16 cellular contexts compared by ENCODE assay signal in the genomic region with DNA sequence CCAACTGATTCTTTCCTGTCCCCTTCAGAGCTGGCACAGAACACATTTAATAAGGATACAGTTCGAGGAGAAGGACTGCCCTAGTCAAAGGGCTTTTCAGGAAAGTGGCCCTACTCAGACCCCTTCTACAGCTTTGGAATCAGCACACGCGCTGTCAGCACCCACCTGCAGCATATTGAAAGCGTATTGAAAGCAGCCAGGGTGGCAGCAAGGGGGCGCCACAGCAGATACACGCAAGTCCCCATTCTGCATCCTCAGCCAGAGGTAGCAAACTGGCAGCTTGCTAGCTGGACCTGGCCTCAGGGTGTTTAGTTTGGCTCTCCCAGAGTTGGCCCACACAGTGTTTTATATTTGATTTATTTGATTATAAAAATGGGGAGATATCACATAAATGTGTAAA.
DNase-seq lines count a peak whose midpoint lies in the region; ATAC-seq, FAIRE-seq and TF ChIP-seq lines count a peak whose summit lies in the region.
"Had no signal": no experiment of that assay in that cellular context is flagged by ENCODE, and none has a peak within 500 bp of the region (broad histone marks: within the 10 kb centered on the region; RNA-seq: fewer than 3 reads in every experiment).

No MANE protein-coding gene starts in this region.

- H3K27me3 Mint-ChIP-seq in CD8-positive, alpha-beta T cell (ENCODE audit: low read depth) = no peaks in the 10 kb centered on the region
- H3K27me3 Mint-ChIP-seq: activated CD4-positive, alpha-beta T cell treated with anti-CD3 and anti-CD28 coated beads, Interleukin-2, amount 10 ng/mL, durations not matched to agents 24 days and 14 days; central memory CD8-positive, alpha-beta T cell had no signal

- H2AFZ ChIP-seq in DND-41 (ENCODE audit: low read depth, low read length) (no peak overlapping the region), HCT116 (ENCODE audit: low read depth, low read length, poor library complexity, severe bottlenecking) (no peak overlapping the region), keratinocyte (ENCODE audit: control insufficient read depth, low read length) (no peak overlapping the region)

- peak; percentile 25 for TF ChIP-seq CTCF in DND-41 (IDR thresholded peaks at IDR 0.05; ENCODE audit: borderline replicate concordance, extremely low read depth, low read length, poor library complexity, severe bottlenecking)
- TF ChIP-seq CTCF in HCT116 (IDR thresholded peaks at IDR 0.05 in 2 of 3, conservative IDR thresholded peaks at IDR 0.05 in 1 of 3; ENCODE audit: borderline replicate concordance in 1 of 3, insufficient read depth in 1 of 3, low read depth in 2 of 3, low read length in 2 of 3) = peak; percentile 18 to 69 (median 62); a peak in 5 of 6 replicates
- peak; percentile 22 for TF ChIP-seq CTCF in astrocyte of the spinal cord (IDR thresholded peaks at IDR 0.05; ENCODE audit: low read depth, low read length)
- peak in 2 of 3 experiments; percentile 29 to 60 for TF ChIP-seq CTCF in keratinocyte (optimal IDR thresholded peaks at IDR 0.05 in 1 of 3, IDR thresholded peaks at IDR 0.05 in 1 of 3, conservative IDR thresholded peaks at IDR 0.05 in 1 of 3; ENCODE audit: extremely low read depth in 1 of 3, insufficient read depth in 2 of 3, low read length in 3 of 3)
- no peak for TF ChIP-seq CTCF in CD8-positive, alpha-beta T cell (IDR thresholded peaks at IDR 0.05)
- no peak for TF ChIP-seq CTCF in gastroesophageal sphincter (IDR thresholded peaks at IDR 0.05)

- H3K9ac ChIP-seq in DND-41 (ENCODE audit: low read depth, low read length) (no peak overlapping the region), HCT116 (ENCODE audit: low read length) (no peak overlapping the region), keratinocyte (ENCODE audit: control insufficient read depth, extremely low read depth, insufficient read depth, low read length) (no peak overlapping the region)

- BruUV-seq in HCT116 (replicated peaks; lab: Mats Ljungman, UMichigan) = no TSS peak

- no peaks in the 10 kb centered on the region for H3K9me2 ChIP-seq in HCT116 (ENCODE audit: insufficient read depth)

- peaks cover 5% of the 10 kb centered on the region for H3K9me3 Mint-ChIP-seq in CD8-positive, alpha-beta T cell
- H3K9me3 Mint-ChIP-seq: activated CD4-positive, alpha-beta T cell treated with anti-CD3 and anti-CD28 coated beads, Interleukin-2, amount 10 ng/mL, durations not matched to agents 24 days and 14 days; central memory CD8-positive, alpha-beta T cell had no signal

- H4K20me1 ChIP-seq in DND-41 (ENCODE audit: insufficient read depth, low read length) (no peaks in the 10 kb centered on the region), HCT116 (ENCODE audit: insufficient read depth) (no peaks in the 10 kb centered on the region), keratinocyte (ENCODE audit: control insufficient read depth, extremely low read depth, insufficient read depth, low read length) (no peaks in the 10 kb centered on the region)

- no CpG with 5 or more reads among the region's 6 CpGs for WGBS in gastroesophageal sphincter (ENCODE audit: low coverage in 1 of 2), 2 donors

- no peak for DNase-seq in DND-41
- DNase-seq in HCT116 (ENCODE audit: low read depth, low spot score) = peak; percentile 15
- no peak for DNase-seq in astrocyte of the spinal cord (ENCODE audit: low read depth, low spot score)
- DNase-seq in keratinocyte (ENCODE audit: low read depth, low spot score) = no peak
- no peak for DNase-seq in CD8-positive, alpha-beta T cell
- DNase-seq in effector memory CD4-positive, alpha-beta T cell = no peak
- DNase-seq in GM19239 (ENCODE audit: insufficient read length, low spot score) = no peak
- DNase-seq: activated CD4-positive, alpha-beta T cell treated with anti-CD3 and anti-CD28 coated beads, Interleukin-2, amount 10 ng/mL, durations not matched to agents 24 days and 14 days; left colon; NCI-H187 had no signal

- H3K4me3 ChIP-seq in DND-41 (ENCODE audit: low read depth in 1 of 2, low read length in 2 of 2) = no peak overlapping the region
- H3K4me3 ChIP-seq in HCT116 (replicated peaks in 1 of 2; ENCODE audit: low read depth in 1 of 2, low read length in 2 of 2) = no peak overlapping the region
- no peak overlapping the region for H3K4me3 ChIP-seq in astrocyte of the spinal cord (ENCODE audit: low read depth, low read length)
- no peak overlapping the region for H3K4me3 ChIP-seq in keratinocyte (ENCODE audit: control insufficient read depth in 2 of 3, extremely low read depth in 1 of 3, insufficient read depth in 2 of 3, low read depth in 1 of 3, low read length in 3 of 3)
- no peak overlapping the region for H3K4me3 ChIP-seq in CD8-positive, alpha-beta T cell (ENCODE audit: low read depth, low read length)
- H3K4me3 ChIP-seq in effector memory CD4-positive, alpha-beta T cell (ENCODE audit: insufficient read depth, low read depth, low read length, poor library complexity, severe bottlenecking) = no peak overlapping the region
- no peak overlapping the region for H3K4me3 ChIP-seq in gastroesophageal sphincter
- H3K4me3 ChIP-seq: GM12878, HAP-1, thoracic aorta had no signal

- POLR2A ChIA-PET in HCT116 (lab: Charles Lee) = no interaction called here
- POLR2A ChIA-PET in CD8-positive, alpha-beta T cell (lab: Charles Lee) = no interaction called here

- no peak for ATAC-seq in DND-41 (ENCODE audit: insufficient read depth, low read depth)
- peak; percentile 71; the same call in 1 of the 2 replicates for ATAC-seq in HCT116
- no peak for ATAC-seq in CD8-positive, alpha-beta T cell
- ATAC-seq in gastroesophageal sphincter = no peak
- ATAC-seq: GM12878, left colon had no signal

- no peaks in the 10 kb centered on the region for H3K4me1 Mint-ChIP-seq in CD8-positive, alpha-beta T cell (ENCODE audit: low read depth)
- H3K4me1 Mint-ChIP-seq: activated CD4-positive, alpha-beta T cell treated with anti-CD3 and anti-CD28 coated beads, Interleukin-2, amount 10 ng/mL, durations not matched to agents 24 days and 14 days; central memory CD8-positive, alpha-beta T cell; nephron had no signal

- no peak overlapping the region for H3K27ac ChIP-seq in DND-41 (ENCODE audit: low read length)
- no peak overlapping the region for H3K27ac ChIP-seq in HCT116 (ENCODE audit: low read depth, low read length)
- no peak overlapping the region for H3K27ac ChIP-seq in keratinocyte (ENCODE audit: control insufficient read depth, insufficient read depth, low read length)
- no peak overlapping the region for H3K27ac ChIP-seq in CD8-positive, alpha-beta T cell (ENCODE audit: low read depth, low read length)
- H3K27ac ChIP-seq in effector memory CD4-positive, alpha-beta T cell (ENCODE audit: insufficient read depth, low read length, poor library complexity, severe bottlenecking) = no peak overlapping the region
- H3K27ac ChIP-seq in gastroesophageal sphincter = no peak overlapping the region
- H3K27ac ChIP-seq: thoracic aorta had no signal

- no peaks in the 10 kb centered on the region for H3K9me1 ChIP-seq in keratinocyte (ENCODE audit: control insufficient read depth, extremely low read depth, insufficient read depth, low read length)

- H3K79me2 ChIP-seq in DND-41 (ENCODE audit: insufficient read depth, low read length) = no peaks in the 10 kb centered on the region
- H3K79me2 ChIP-seq in HCT116 (ENCODE audit: insufficient read depth, low read length) = no peaks in the 10 kb centered on the region
- no peaks in the 10 kb centered on the region for H3K79me2 ChIP-seq in keratinocyte (ENCODE audit: control insufficient read depth, insufficient read depth, low read length)

- H3K27ac Mint-ChIP-seq in CD8-positive, alpha-beta T cell = no peak overlapping the region
- H3K27ac Mint-ChIP-seq: activated CD4-positive, alpha-beta T cell treated with anti-CD3 and anti-CD28 coated beads, Interleukin-2, amount 10 ng/mL, durations not matched to agents 24 days and 14 days; nephron had no signal

- TF ChIP-seq POLR2A in HCT116 (IDR thresholded peaks at IDR 0.05; ENCODE audit: borderline replicate concordance, extremely low read depth, insufficient read depth, insufficient read length) (no peak), gastroesophageal sphincter (IDR thresholded peaks at IDR 0.05) (no peak)

- no peaks in the 10 kb centered on the region for H3K4me1 ChIP-seq in DND-41 (ENCODE audit: insufficient read depth, low read length)
- H3K4me1 ChIP-seq in HCT116 (ENCODE audit: control insufficient read depth in 1 of 2, insufficient read depth in 2 of 2, low read length in 2 of 2) = no peaks in the 10 kb centered on the region
- H3K4me1 ChIP-seq in keratinocyte (ENCODE audit: control insufficient read depth, extremely low read depth, insufficient read depth, low read length) = no peaks in the 10 kb centered on the region
- no peaks in the 10 kb centered on the region for H3K4me1 ChIP-seq in CD8-positive, alpha-beta T cell (ENCODE audit: insufficient read depth, low read length)
- H3K4me1 ChIP-seq in effector memory CD4-positive, alpha-beta T cell (ENCODE audit: control insufficient read depth, insufficient read depth, low read length, poor library complexity, severe bottlenecking) = no peaks in the 10 kb centered on the region
- H3K4me1 ChIP-seq in gastroesophageal sphincter = no peaks in the 10 kb centered on the region
- H3K4me1 ChIP-seq: HAP-1 had no signal

- H3K36me3 ChIP-seq in DND-41 (ENCODE audit: insufficient read depth, low read length) (no peaks in the 10 kb centered on the region), HCT116 (ENCODE audit: control insufficient read depth in 1 of 2, insufficient read depth in 2 of 2, low read length in 2 of 2) (no peaks in the 10 kb centered on the region), keratinocyte (ENCODE audit: control insufficient read depth in 2 of 2, extremely low read depth in 1 of 2, insufficient read depth in 2 of 2, low read length in 2 of 2) (no peaks in the 10 kb centered on the region), gastroesophageal sphincter (no peaks in the 10 kb centered on the region)
- H3K36me3 ChIP-seq in CD8-positive, alpha-beta T cell (ENCODE audit: insufficient read depth, low read length) = no peaks in the 10 kb centered on the region
- no peaks in the 10 kb centered on the region for H3K36me3 ChIP-seq in effector memory CD4-positive, alpha-beta T cell (ENCODE audit: control insufficient read depth, insufficient read depth, low read length)
- H3K36me3 ChIP-seq: HAP-1, thoracic aorta had no signal

- peak; percentile 32; the same call in 1 of the 2 replicates for TF ChIP-seq RAD21 in HCT116 (IDR thresholded peaks at IDR 0.05; ENCODE audit: low read depth)

- TF ChIP-seq EP300 in gastroesophageal sphincter (IDR thresholded peaks at IDR 0.05) = no peak

- CTCF ChIA-PET in HCT116 (lab: Charles Lee) = interaction anchor here (1.0 to 2.1 kb wide), 2 partner anchors 18 to 679 kb away, joined by 3 to 5 read pairs; no protein-coding TSS in a partner anchor
- CTCF ChIA-PET in CD8-positive, alpha-beta T cell (lab: Charles Lee) = no interaction called here

- FAIRE-seq in keratinocyte (lab: Jason Lieb, UNC) = no peak
- FAIRE-seq in GM19239 (lab: Jason Lieb, UNC) = no peak
- FAIRE-seq: GM12878 had no signal

- in situ Hi-C loops in astrocyte of the spinal cord (cut with HindIII; ENCODE audit: low sequenced_read_pairs) = no loop called here

- H3K4me2 ChIP-seq in DND-41 (ENCODE audit: insufficient read depth, low read length) = no peak overlapping the region
- H3K4me2 ChIP-seq in HCT116 (ENCODE audit: low read length) = no peak overlapping the region
- H3K4me2 ChIP-seq in keratinocyte (ENCODE audit: control insufficient read depth, extremely low read depth, insufficient read depth, low read depth, low read length) = no peak overlapping the region

- H3K27me3 ChIP-seq in DND-41 (ENCODE audit: insufficient read depth, low read length, poor library complexity) (no peaks in the 10 kb centered on the region), HCT116 (ENCODE audit: insufficient read depth, low read length) (peaks cover 6% of the 10 kb centered on the region; the same call in 1 of the 2 replicates), keratinocyte (ENCODE audit: control insufficient read depth, extremely low read depth, insufficient read depth, low read length) (no peaks in the 10 kb centered on the region), gastroesophageal sphincter (no peaks in the 10 kb centered on the region)
- no peaks in the 10 kb centered on the region for H3K27me3 ChIP-seq in CD8-positive, alpha-beta T cell (ENCODE audit: insufficient read depth, low read length)
- no peaks in the 10 kb centered on the region for H3K27me3 ChIP-seq in effector memory CD4-positive, alpha-beta T cell (replicated peaks; ENCODE audit: control insufficient read depth, insufficient read depth, low read length, poor library complexity, severe bottlenecking)

- H3K9me3 ChIP-seq in DND-41 (ENCODE audit: insufficient read depth, low read length, severe bottlenecking) (no peaks in the 10 kb centered on the region), HCT116 (ENCODE audit: control insufficient read depth in 1 of 2, insufficient read depth in 1 of 2, low read depth in 1 of 2, low read length in 2 of 2) (no peaks in the 10 kb centered on the region), keratinocyte (ENCODE audit: control insufficient read depth, low read depth, low read length) (no peaks in the 10 kb centered on the region), gastroesophageal sphincter (no peaks in the 10 kb centered on the region)
- H3K9me3 ChIP-seq in CD8-positive, alpha-beta T cell (ENCODE audit: low read length) = no peaks in the 10 kb centered on the region
- no peaks in the 10 kb centered on the region for H3K9me3 ChIP-seq in effector memory CD4-positive, alpha-beta T cell (ENCODE audit: control insufficient read depth, low read length)
- H3K9me3 ChIP-seq: HAP-1, thoracic aorta had no signal

- H3K4me3 Mint-ChIP-seq in CD8-positive, alpha-beta T cell = no peak overlapping the region
- H3K4me3 Mint-ChIP-seq: activated CD4-positive, alpha-beta T cell treated with anti-CD3 and anti-CD28 coated beads, Interleukin-2, amount 10 ng/mL, durations not matched to agents 24 days and 14 days; central memory CD8-positive, alpha-beta T cell; nephron had no signal

- peaks cover 33% of the 10 kb centered on the region for H3K36me3 Mint-ChIP-seq in CD8-positive, alpha-beta T cell

- intact Hi-C loops in HCT116 (cut with micrococcal nuclease) = no loop called here
- intact Hi-C loops in CD8-positive, alpha-beta T cell (cut with DNase I, micrococcal nuclease) = no loop called here

- dilution Hi-C loops in keratinocyte (cut with MboI; ENCODE audit: extremely low pct_ligation_motif_present, low sequenced_read_pairs) = no loop called here

- RAD21 ChIA-PET in HCT116 (lab: Charles Lee; ENCODE audit: low non-redundant PET in 1 of 2, low total read pairs in 2 of 2, uncharacterized antibody in 2 of 2, unreplicated experiment in 2 of 2) = no interaction called here

Comparison
In these comparisons a context has a peak if more than half of its experiments do, and no peak if none do; other contexts are left out.
1. CTCF ChIP-seq: peak in DND-41 (single experiment), HCT116 (3 of 3), astrocyte of the spinal cord (single experiment) and keratinocyte (2 of 3); none in CD8-positive, alpha-beta T cell (single experiment) and gastroesophageal sphincter (0 of 4).